Comparison of ENCODE assay signal across 29 cellular contexts in the genomic region with DNA sequence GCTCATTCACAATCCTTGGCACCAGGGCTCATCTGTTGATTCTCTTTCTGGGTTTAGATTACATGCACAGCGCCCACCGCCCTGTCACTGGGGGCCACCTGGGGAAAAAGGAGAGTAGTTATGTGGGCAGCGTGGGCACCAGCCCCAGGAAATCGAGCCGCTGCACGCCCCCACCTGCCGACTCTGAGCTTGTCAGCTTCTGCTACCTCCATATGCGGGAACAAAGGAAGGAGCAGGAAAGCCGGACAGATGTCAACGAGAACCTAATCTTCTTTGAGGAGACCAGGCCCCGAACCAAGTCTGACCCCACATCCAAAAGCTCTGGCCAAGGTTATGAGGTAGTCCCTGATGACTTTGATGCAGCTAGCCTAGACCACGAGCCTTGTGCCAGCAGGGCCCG.
"Had no signal": no experiment of that assay in that cellular context is flagged by ENCODE, and none has a peak within 500 bp of the region (broad histone marks: within the 10 kb centered on the region; RNA-seq: fewer than 3 reads in every experiment).

No MANE protein-coding gene starts in this region.

- DNase-seq: activated B cell treated with CpG ODN at 0.5 μM for 24 hours; activated CD4-positive, alpha-beta T cell treated with anti-CD3 and anti-CD28 coated beads for 48 hours; activated CD4-positive, alpha-beta T cell treated with anti-CD3 and anti-CD28 coated beads, Interleukin-2, amount 50 U/mL, for 1 hour; activated CD4-positive, alpha-beta T cell treated with anti-CD3 and anti-CD28 coated beads, Interleukin-2, amount 50 U/mL, for 48 hours; activated CD8-positive, alpha-beta memory T cell treated with anti-CD3 and anti-CD28 coated beads for 24 hours; activated CD8-positive, alpha-beta T cell treated with anti-CD3 and anti-CD28 coated beads for 36 hours; activated effector memory CD4-positive, alpha-beta T cell treated with Interleukin-2 at 50 U/mL for 16 hours; activated gamma-delta T cell treated with Interleukin-2 at 50 U/mL for 16 hours; activated naive CD4-positive, alpha-beta T cell treated with anti-CD3 and anti-CD28 coated beads, Interleukin-2, amount 50 U/mL, for 16 hours; activated naive CD4-positive, alpha-beta T cell treated with Interleukin-2 at 50 U/mL for 16 hours; activated T-cell treated with anti-CD3 and anti-CD28 coated beads, Interleukin-2, amount 50 U/mL, for 4 hours; amniotic stem cell; anterior cingulate cortex; brain microvascular endothelial cell; dorsolateral prefrontal cortex; effector memory CD4-positive, alpha-beta T cell; endodermal cell; erythroblast; gastrocnemius medialis; T-helper 2 cell had no signal

- H3K4me3 ChIP-seq: coronary artery, dorsolateral prefrontal cortex, esophagus muscularis mucosa, gastrocnemius medialis had no signal

- H3K27ac Mint-ChIP-seq: activated B cell treated with CpG ODN at 0.5 μM for 24 hours; activated CD8-positive, alpha-beta T cell treated with anti-CD3 and anti-CD28 coated beads for 36 hours; activated naive CD8-positive, alpha-beta T cell; activated T-helper 17 cell treated with anti-CD3 and anti-CD28 coated beads, Interleukin-2, amount 50 U/mL, for 72 hours; dendritic cell treated with granulocyte-macrophage colony-stimulating factor and Interleukin-4, amounts not matched to agents 40 ng/mL and 50 ng/mL, for 4 days; endodermal cell had no signal

- H3K27me3 Mint-ChIP-seq: activated B cell treated with CpG ODN at 0.5 μM for 24 hours; activated CD8-positive, alpha-beta T cell treated with anti-CD3 and anti-CD28 coated beads for 36 hours; activated naive CD8-positive, alpha-beta T cell; activated T-helper 17 cell treated with anti-CD3 and anti-CD28 coated beads, Interleukin-2, amount 50 U/mL, for 72 hours; central memory CD8-positive, alpha-beta T cell; dendritic cell treated with granulocyte-macrophage colony-stimulating factor and Interleukin-4, amounts not matched to agents 40 ng/mL and 50 ng/mL, for 4 days had no signal

- H3K36me3 Mint-ChIP-seq: activated naive CD8-positive, alpha-beta T cell had no signal

- H3K9me3 ChIP-seq: esophagus muscularis mucosa, gastrocnemius medialis had no signal

- H3K4me1 ChIP-seq: esophagus muscularis mucosa, foreskin keratinocyte, gastrocnemius medialis had no signal

- H3K9me3 Mint-ChIP-seq: activated B cell treated with CpG ODN at 0.5 μM for 24 hours; activated CD8-positive, alpha-beta T cell treated with anti-CD3 and anti-CD28 coated beads for 36 hours; activated T-cell treated with anti-CD3 and anti-CD28 coated beads, Interleukin-2, amount 50 U/mL, for 4 hours; activated T-helper 17 cell treated with anti-CD3 and anti-CD28 coated beads, Interleukin-2, amount 50 U/mL, for 72 hours; central memory CD8-positive, alpha-beta T cell; dendritic cell treated with granulocyte-macrophage colony-stimulating factor and Interleukin-4, amounts not matched to agents 40 ng/mL and 50 ng/mL, for 4 days had no signal

- H3K4me1 Mint-ChIP-seq: activated B cell treated with CpG ODN at 0.5 μM for 24 hours; activated T-helper 17 cell treated with anti-CD3 and anti-CD28 coated beads, Interleukin-2, amount 50 U/mL, for 72 hours; central memory CD8-positive, alpha-beta T cell; endodermal cell had no signal

- H3K4me3 Mint-ChIP-seq: activated B cell treated with CpG ODN at 0.5 μM for 24 hours; activated CD8-positive, alpha-beta T cell treated with anti-CD3 and anti-CD28 coated beads for 36 hours; activated naive CD8-positive, alpha-beta T cell; activated T-cell treated with anti-CD3 and anti-CD28 coated beads, Interleukin-2, amount 50 U/mL, for 4 hours; activated T-helper 17 cell treated with anti-CD3 and anti-CD28 coated beads, Interleukin-2, amount 50 U/mL, for 72 hours; central memory CD8-positive, alpha-beta T cell; dendritic cell treated with granulocyte-macrophage colony-stimulating factor and Interleukin-4, amounts not matched to agents 40 ng/mL and 50 ng/mL, for 4 days; endodermal cell had no signal

- FAIRE-seq: bronchial epithelial cell had no signal

- H3K27me3 ChIP-seq: brain microvascular endothelial cell, foreskin keratinocyte had no signal

- H3K36me3 ChIP-seq: brain microvascular endothelial cell, esophagus muscularis mucosa, gastrocnemius medialis had no signal

- ATAC-seq: activated CD4-positive, CD25-positive, alpha-beta regulatory T cell treated with anti-CD3 and anti-CD28 coated beads, Interleukin-2, amount 50 U/mL, for 24 hours; activated CD8-positive, alpha-beta T cell treated with anti-CD3 and anti-CD28 coated beads for 36 hours; activated T-cell treated with anti-CD3 and anti-CD28 coated beads, Interleukin-2, amount 50 U/mL, for 4 hours; activated T-helper 17 cell treated with anti-CD3 and anti-CD28 coated beads, Interleukin-2, amount 50 U/mL, for 72 hours; gastrocnemius medialis had no signal

- H3K27ac ChIP-seq: brain microvascular endothelial cell, coronary artery, dorsolateral prefrontal cortex, esophagus muscularis mucosa, foreskin keratinocyte, gastrocnemius medialis had no signal
